29 cellular contexts compared by ENCODE assay signal in the genomic region with DNA sequence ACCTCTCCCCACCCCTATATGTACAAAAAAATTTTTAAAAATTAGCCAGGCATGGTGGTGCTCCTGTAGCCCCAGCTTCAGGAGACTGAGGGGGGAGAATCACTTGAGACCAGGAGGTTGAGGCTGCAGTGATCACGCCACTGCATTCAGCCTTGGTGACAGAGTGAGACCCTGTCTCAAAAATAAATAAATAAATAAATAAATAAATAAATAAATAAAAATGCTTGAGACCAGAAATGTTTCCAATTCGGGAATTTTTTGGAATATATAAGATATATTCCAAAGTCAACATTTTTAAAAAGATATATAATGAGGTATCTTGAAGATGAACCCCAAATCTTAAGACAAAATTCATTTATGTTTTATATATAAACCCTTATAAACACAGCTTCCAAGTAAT. TPM values are rescaled to one million over a fixed set of nuclear protein-coding genes. Genes with fewer than 3 reads are reported as not detected.
A peak's percentile ranks its signal among the peaks of the same experiment; 100 is the strongest.
DNase-seq lines count a peak whose midpoint lies in the region; FAIRE-seq and TF ChIP-seq lines count a peak whose summit lies in the region.
"Had no signal": no experiment of that assay in that cellular context is flagged by ENCODE, and none has a peak within 500 bp of the region (broad histone marks: within the 10 kb centered on the region; RNA-seq: fewer than 3 reads in every experiment).

No MANE protein-coding gene starts in this region.

- peak overlapping the region; percentile 96 for H3K27ac ChIP-seq in left ventricle myocardium inferior (replicated peaks)
- H3K27ac ChIP-seq in mammary epithelial cell (ENCODE audit: insufficient read depth, low read depth, low read length): peak overlapping the region; percentile 81
- peak overlapping the region; percentile 95 for H3K27ac ChIP-seq in layer of hippocampus (ENCODE audit: low read depth, low read length)
- peak overlapping the region in 2 of 3 donors; percentile 86 to 95 for H3K27ac ChIP-seq in thyroid gland
- H3K27ac ChIP-seq: colonic mucosa had no signal

- peak overlapping the region; percentile 76 for H3K4me2 ChIP-seq in mammary epithelial cell (ENCODE audit: insufficient read depth, low read depth, low read length)

- CTCF ChIA-PET in mammary epithelial cell (lab: Charles Lee; ENCODE audit: low non-redundant PET): no interaction called here

- H3K4me3 ChIP-seq in left ventricle myocardium inferior (no peak overlapping the region), mammary epithelial cell (replicated peaks in 1 of 3; ENCODE audit: insufficient read depth in 1 of 3, low read depth in 2 of 3, low read length in 3 of 3) (no peak overlapping the region), thyroid gland (replicated peaks in 1 of 3) (no peak overlapping the region)
- H3K4me3 ChIP-seq: colonic mucosa, lower lobe of right lung, MG63, uterus had no signal

- WGBS in mammary epithelial cell (ENCODE audit: low coverage, missing lambda C conversion rate): 50% methylated on average over 2 of the region's 2 CpGs
- 88 to 98% methylated on average over 2 of the region's 2 CpGs for WGBS in thyroid gland, 2 donors

- TF ChIP-seq POLR2A in thyroid gland (IDR thresholded peaks at IDR 0.05) (no peak), GM12891 (IDR thresholded peaks at IDR 0.05; ENCODE audit: low read depth, low read length) (no peak)

- no peak overlapping the region for H2AFZ ChIP-seq in mammary epithelial cell (ENCODE audit: low read depth, low read length)

- peaks cover 4% of the 10 kb centered on the region for H3K27me3 ChIP-seq in left ventricle myocardium inferior (ENCODE audit: low read depth)
- H3K27me3 ChIP-seq in mammary epithelial cell (ENCODE audit: insufficient read depth, low read length): no peaks in the 10 kb centered on the region
- H3K27me3 ChIP-seq in layer of hippocampus (ENCODE audit: control insufficient read depth, insufficient read depth, low read length): no peaks in the 10 kb centered on the region
- no peaks in the 10 kb centered on the region for H3K27me3 ChIP-seq in thyroid gland
- H3K27me3 ChIP-seq: colonic mucosa, MG63, uterus had no signal

- intact Hi-C loops in left ventricle myocardium inferior (cut with micrococcal nuclease): no loop called here
- intact Hi-C loops in cardiac septum (cut with DNase I): loop anchor here (5.0 kb wide), 1 partner anchor 536 kb away; no protein-coding TSS in a partner anchor
- intact Hi-C loops in mammary epithelial cell (cut with micrococcal nuclease): loop anchor here (5.0 to 10.0 kb wide), 3 partner anchors 71 to 391 kb away; no protein-coding TSS in a partner anchor
- intact Hi-C loops in thyroid gland (cut with DNase I): loop anchor here (10.0 kb wide), 1 partner anchor 494 kb away; a partner anchor contains a TSS

- no peak overlapping the region for H3K9ac ChIP-seq in mammary epithelial cell (ENCODE audit: insufficient read depth, low read length)

- no peak for FAIRE-seq in GM12891 (lab: Jason Lieb, UNC)
- FAIRE-seq: GM18507 had no signal

- dilution Hi-C loops in mammary epithelial cell (cut with HindIII; ENCODE audit: low sequenced_read_pairs): no loop called here

- H4K20me1 ChIP-seq in mammary epithelial cell (ENCODE audit: insufficient read depth, low read length): no peaks in the 10 kb centered on the region

- no TSS peak for BruUV-seq in mammary epithelial cell (replicated peaks; lab: Mats Ljungman, UMichigan)

- H3K36me3 ChIP-seq in left ventricle myocardium inferior (no peaks in the 10 kb centered on the region), mammary epithelial cell (ENCODE audit: insufficient read depth, low read length) (no peaks in the 10 kb centered on the region), thyroid gland (no peaks in the 10 kb centered on the region)
- H3K36me3 ChIP-seq: colonic mucosa, lower lobe of right lung, MG63, uterus had no signal

- no peaks in the 10 kb centered on the region for H3K79me2 ChIP-seq in mammary epithelial cell (ENCODE audit: insufficient read depth, low read length)

- TF ChIP-seq CTCF in left ventricle myocardium inferior (IDR thresholded peaks at IDR 0.05; ENCODE audit: borderline replicate concordance) (no peak), mammary epithelial cell (conservative IDR thresholded peaks at IDR 0.05 in 1 of 2, IDR thresholded peaks at IDR 0.05 in 1 of 2; ENCODE audit: extremely low read depth in 1 of 2, insufficient read depth in 1 of 2, low read depth in 1 of 2, low read length in 2 of 2) (no peak), thyroid gland (IDR thresholded peaks at IDR 0.05) (no peak)

- in situ Hi-C loops in mammary epithelial cell (cut with MboI; ENCODE audit: low sequenced_read_pairs in 2 of 2) (no loop called here), KBM-7 (cut with MboI; ENCODE audit: low pct_unique_long_range_greater_than_20kb, low sequenced_read_pairs) (no loop called here)

- H3K9me3 ChIP-seq in left ventricle myocardium inferior (replicated peaks): no peaks in the 10 kb centered on the region
- H3K9me3 ChIP-seq in mammary epithelial cell (replicated peaks; ENCODE audit: insufficient read depth, low read length): no peaks in the 10 kb centered on the region
- H3K9me3 ChIP-seq in thyroid gland: no peaks in the 10 kb centered on the region
- H3K9me3 ChIP-seq: colonic mucosa, lower lobe of right lung, MG63, psoas muscle, uterus had no signal

- no peak for DNase-seq in left ventricle myocardium inferior
- DNase-seq in cardiac septum (ENCODE audit: low spot score): no peak
- no peak for DNase-seq in mammary epithelial cell
- no peak for DNase-seq in thyroid gland
- DNase-seq in GM12891 (ENCODE audit: insufficient read length, low spot score): no peak
- DNase-seq in midbrain (lab: John Stamatoyannopoulos, UW): no peak
- no peak for DNase-seq in KBM-7
- DNase-seq: activated CD4-positive, alpha-beta T cell treated with anti-CD3 and anti-CD28 coated beads for 36 hours; activated CD8-positive, alpha-beta T cell treated with anti-CD3 and anti-CD28 coated beads for 36 hours; AML-193; amygdala; CD4-positive, alpha-beta memory T cell; colonic mucosa; effector CD8-positive, alpha-beta T cell; EL; glutamatergic neuron; KG1; lower lobe of right lung; MG63; naive thymus-derived CD8-positive, alpha-beta T cell; NCI-H1105; NCI-H187; NCI-H446 treated with DMSO at 0.1 percent for 48 hours; psoas muscle; SIG-M5; stimulated activated naive B cell treated with anti-CD40 and anti-IgM and Interleukin-4, amounts not matched to agents 10 μg/mL and 1 μg/mL and 100 μg/mL, for 72 hours; uterus had no signal

- H3K4me1 ChIP-seq in left ventricle myocardium inferior (peaks cover 53% of the 10 kb centered on the region), mammary epithelial cell (ENCODE audit: insufficient read depth, low read length) (peaks cover 60% of the 10 kb centered on the region), thyroid gland (peaks cover 27 to 42% of the 10 kb centered on the region in 2 donors)

TF ChIP-seq in GM12891, 5 proteins besides CTCF, POLR2A, EP300 and RAD21:
- no peak for TF ChIP-seq POU2F2 (IDR thresholded peaks at IDR 0.05; ENCODE audit: low read depth, low read length)
- TF ChIP-seq TAF1 (IDR thresholded peaks at IDR 0.05; ENCODE audit: low read depth, low read length): no peak
- TF ChIP-seq PAX5 (IDR thresholded peaks at IDR 0.05; ENCODE audit: insufficient read depth, low read length, severe bottlenecking): no peak
- TF ChIP-seq SPI1 (IDR thresholded peaks at IDR 0.05; ENCODE audit: low read depth, low read length): no peak
- no peak for TF ChIP-seq POLR2AphosphoS5 (IDR thresholded peaks at IDR 0.05; ENCODE audit: low read depth, low read length)
TF ChIP-seq in GM12891: peak in this region for 0.

RNA-seq across cellular contexts. Expression of a gene that starts 42.4 kb away (rescaled TPM):
- total RNA-seq in left ventricle myocardium inferior (132 TPM), cardiac septum (124 TPM), mammary epithelial cell (10 to 100 TPM; 46.5 to 59.2 TPM), thyroid gland (10 to 100 TPM; 44.9 to 73.6 (median 60.2) TPM)
- 25.9 TPM for polyA plus RNA-seq in mammary epithelial cell
- polyA minus RNA-seq in mammary epithelial cell: 16.5 TPM
- polyA plus RNA-seq in GM12891 (2012; ENCODE audit: low read depth, missing spikeins): 19.9 TPM
